In the genomic region with DNA sequence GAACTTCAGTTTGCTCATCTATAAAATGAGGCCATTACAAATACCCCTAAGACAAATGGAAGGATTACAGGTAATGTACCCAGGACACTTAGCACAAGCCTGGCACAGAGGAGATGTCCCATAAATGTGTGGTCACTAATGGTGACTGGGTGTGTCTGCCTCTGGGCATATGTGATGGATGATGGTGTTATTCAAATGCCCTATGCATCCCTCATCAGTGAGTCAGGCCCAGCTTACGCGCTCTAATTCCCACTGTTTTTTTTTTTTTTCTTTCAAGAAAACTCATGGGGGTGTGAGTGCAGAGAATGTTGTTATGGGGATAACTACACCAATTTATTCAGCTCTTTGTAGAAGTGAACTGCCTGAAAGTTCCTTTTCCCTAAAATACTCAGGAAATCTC, we compare ENCODE assay signal across 18 cellular contexts. TPM values are rescaled to one million over a fixed set of nuclear protein-coding genes. Genes with fewer than 3 reads are reported as not detected.
DNase-seq lines count a peak whose midpoint lies in the region; ATAC-seq and TF ChIP-seq lines count a peak whose summit lies in the region.
"Had no signal": no experiment of that assay in that cellular context is flagged by ENCODE, and none has a peak within 500 bp of the region (broad histone marks: within the 10 kb centered on the region; RNA-seq: fewer than 3 reads in every experiment).

No MANE protein-coding gene starts in this region.

- H3K4me1 ChIP-seq in body of pancreas (peaks cover 27% of the 10 kb centered on the region), tibial nerve (peaks cover 0 to 20% (median 4%) of the 10 kb centered on the region in 4 donors), psoas muscle (peaks cover 7% of the 10 kb centered on the region)
- H3K4me1 ChIP-seq: pancreas had no signal

- DNase-seq in AG04449 (ENCODE audit: low read depth, low spot score) (peak; percentile 38), HS-27A (ENCODE audit: low read depth) (peak; percentile 93), body of pancreas (no peak), iris pigment epithelial cell (ENCODE audit: low read depth) (peak; percentile 59), NCI-H2196 treated with DMSO at 0.1 percent for 48 hours (lab: John Stamatoyannopoulos, UW; ENCODE audit: unreplicated experiment) (no peak), chondrocyte (ENCODE audit: low spot score) (no peak), tibial nerve (ENCODE audit: low spot score in 2 of 2) (no peak), psoas muscle (no peak)
- DNase-seq: hippocampal formation; NCI-H1417 treated with DMSO at 0.1 percent for 48 hours; NCI-H526; pancreas; SHP77; stimulated activated CD4-positive, alpha-beta T cell treated with anti-CD3 and anti-CD28 coated beads, Interleukin-2, amount 100 ng/mL, for 24 hours had no signal

- no peak overlapping the region for H3K4me3 Mint-ChIP-seq in chondrocyte (ENCODE audit: unreplicated experiment)
- H3K4me3 Mint-ChIP-seq: B cell, memory B cell had no signal

- ATAC-seq in body of pancreas = no peak
- no peak for ATAC-seq in psoas muscle
- ATAC-seq: HepG2 had no signal

- peaks cover 2% of the 10 kb centered on the region for H3K36me3 Mint-ChIP-seq in chondrocyte (ENCODE audit: low read depth)
- H3K36me3 Mint-ChIP-seq: memory B cell had no signal

- POLR2A ChIA-PET in AG04449 (lab: Yijun Ruan, JAX) = no interaction called here

- peaks cover 33% of the 10 kb centered on the region for H3K4me1 Mint-ChIP-seq in chondrocyte (ENCODE audit: low read depth)
- H3K4me1 Mint-ChIP-seq: memory B cell had no signal

- no peak overlapping the region for H3K27ac Mint-ChIP-seq in chondrocyte (ENCODE audit: unreplicated experiment)
- H3K27ac Mint-ChIP-seq: B cell, memory B cell had no signal

- TF ChIP-seq EP300 in tibial nerve (IDR thresholded peaks at IDR 0.05) = no peak

- intact Hi-C loops in body of pancreas (cut with DNase I) (loop anchor here (10.0 kb wide), 1 partner anchor 226 kb away; the partner anchor contains the start of gene GLCE), psoas muscle (cut with DNase I) (no loop called here)

- TF ChIP-seq CTCF in AG04449 (IDR thresholded peaks at IDR 0.05; ENCODE audit: insufficient read depth, low read length, missing control alignments) (no peak), body of pancreas (IDR thresholded peaks at IDR 0.05) (no peak), chondrocyte (IDR thresholded peaks at IDR 0.05) (no peak), tibial nerve (IDR thresholded peaks at IDR 0.05) (no peak), psoas muscle (IDR thresholded peaks at IDR 0.05) (no peak)

- CTCF ChIA-PET in AG04449 (lab: Yijun Ruan, JAX) = interaction anchor here (1.1 to 2.3 kb wide), 4 partner anchors 8 to 334 kb away, joined by 3 to 6 read pairs (median 6); no protein-coding TSS in a partner anchor

- H3K9me3 Mint-ChIP-seq in chondrocyte (ENCODE audit: low read depth) = no peaks in the 10 kb centered on the region
- H3K9me3 Mint-ChIP-seq: memory B cell had no signal

- H3K9me3 ChIP-seq in body of pancreas = no peaks in the 10 kb centered on the region
- H3K9me3 ChIP-seq in tibial nerve = no peaks in the 10 kb centered on the region
- H3K9me3 ChIP-seq in psoas muscle = no peaks in the 10 kb centered on the region
- H3K9me3 ChIP-seq: HAP-1, pancreas had no signal

- 92 to 93% methylated on average over 2 of the region's 2 CpGs for WGBS in body of pancreas, 2 donors
- 75 to 79% methylated on average over 2 of the region's 2 CpGs for WGBS in tibial nerve, 2 donors
- WGBS in psoas muscle, 3 donors = 95 to 100% (median 96%) methylated on average over 2 of the region's 2 CpGs

- no peak overlapping the region for H3K4me3 ChIP-seq in AG04449 (ENCODE audit: low read depth, low read length)
- no peak overlapping the region for H3K4me3 ChIP-seq in body of pancreas
- no peak overlapping the region for H3K4me3 ChIP-seq in tibial nerve
- no peak overlapping the region for H3K4me3 ChIP-seq in psoas muscle
- H3K4me3 ChIP-seq: HAP-1, pancreas had no signal

- H3K36me3 ChIP-seq in body of pancreas (replicated peaks in 1 of 2; ENCODE audit: insufficient read depth in 1 of 2, low read depth in 2 of 2) = no peaks in the 10 kb centered on the region
- no peaks in the 10 kb centered on the region for H3K36me3 ChIP-seq in tibial nerve
- H3K36me3 ChIP-seq in psoas muscle (ENCODE audit: insufficient read depth in 1 of 2, low read depth in 1 of 2) = no peaks in the 10 kb centered on the region
- H3K36me3 ChIP-seq: HAP-1, pancreas had no signal

- no peaks in the 10 kb centered on the region for H3K27me3 Mint-ChIP-seq in chondrocyte (ENCODE audit: low read depth)
- H3K27me3 Mint-ChIP-seq: B cell had no signal

- H3K27me3 ChIP-seq in body of pancreas (no peaks in the 10 kb centered on the region), tibial nerve (no peaks in the 10 kb centered on the region), psoas muscle (ENCODE audit: insufficient read depth in 3 of 3, low read length in 2 of 3) (no peaks in the 10 kb centered on the region)

- H3K27ac ChIP-seq in body of pancreas = peak overlapping the region in 3 of 4 donors; percentile 30 to 67 (median 58)
- H3K27ac ChIP-seq in tibial nerve = no peak overlapping the region
- no peak overlapping the region for H3K27ac ChIP-seq in psoas muscle

- TF ChIP-seq POLR2A in body of pancreas (IDR thresholded peaks at IDR 0.05) (no peak), tibial nerve (IDR thresholded peaks at IDR 0.05) (no peak)

RNA-seq across cellular contexts. Expression of gene KIF23, which starts 23.6 kb away (rescaled TPM):
- total RNA-seq in body of pancreas (1 to 10 TPM in 1 of 2 donors, under 1 TPM in 1; 0.99 to 2.9 TPM), chondrocyte (13.5 to 20.4 TPM (median 14.8 TPM) in 3 replicates), tibial nerve (10 to 100 TPM in 2 of 4 donors, 1 to 10 TPM in 2; 4.5 to 13.2 (median 8.9) TPM), psoas muscle (under 1 TPM in 3 of 4 donors, not detected in 1; 0.25 to 0.69 (median 0.46) TPM)
- polyA plus RNA-seq in psoas muscle = under 1 TPM; 0.04 to 0.56 (median 0.35) TPM

Comparison
In these comparisons a context has a peak if more than half of its experiments do, and no peak if none do; other contexts are left out.
1. DNase-seq: peak in AG04449 (single experiment), HS-27A (single experiment) and iris pigment epithelial cell (single experiment); none in body of pancreas (0 of 4), NCI-H2196 treated with DMSO at 0.1 percent for 48 hours (single experiment), chondrocyte (single experiment), tibial nerve (0 of 2) and psoas muscle (0 of 2).
2. H3K27ac ChIP-seq: peak in body of pancreas (3 of 4); none in tibial nerve (0 of 4) and psoas muscle (single experiment).